8 cellular contexts compared by ENCODE assay signal in genomic region chr12:120086801-120087621, GRCh38. TPM values are rescaled to one million over a fixed set of nuclear protein-coding genes. Genes with fewer than 3 reads are reported as not detected.
DNase-seq lines count a peak whose midpoint lies in the region; ATAC-seq, FAIRE-seq and TF ChIP-seq lines count a peak whose summit lies in the region.

No MANE protein-coding gene starts in this region.

- intact Hi-C loops in stomach (cut with DNase I; ENCODE audit: low total_unique reads), result no loop called here

- TF ChIP-seq POLR2A in H54 (IDR thresholded peaks at IDR 0.05; ENCODE audit: low read depth, low read length), result peak; percentile 37; the same call in 1 of the 2 replicates
- TF ChIP-seq POLR2A in stomach (IDR thresholded peaks at IDR 0.05), result peak in 1 of 4 donors; percentile 21

- ATAC-seq in RWPE2 (ENCODE audit: low read depth), result peak; percentile 88

- peak overlapping the region; percentile 18 for H3K27ac ChIP-seq in RWPE2 (ENCODE audit: poor library complexity, severe bottlenecking)
- peak overlapping the region; percentile 82 for H3K27ac ChIP-seq in neural cell (ENCODE audit: low read length)
- H3K27ac ChIP-seq in stomach, result peak overlapping the region; percentile 67 to 87 (median 80)

- no peaks in the 10 kb centered on the region for H4K20me1 ChIP-seq in neural cell (ENCODE audit: insufficient read depth)

- peak overlapping the region; percentile 40 for H3K9ac ChIP-seq in ES-I3 (ENCODE audit: low read depth, low read length)
- H3K9ac ChIP-seq in neural cell (ENCODE audit: low read length), result peak overlapping the region; percentile 65

- no peaks in the 10 kb centered on the region for H3K79me2 ChIP-seq in neural cell (replicated peaks; ENCODE audit: insufficient read depth, low read length)

- peak; percentile 98 for DNase-seq in H54 (ENCODE audit: insufficient read length, low spot score)
- DNase-seq in LoVo (ENCODE audit: low spot score), result peak; percentile 99
- peak; percentile 98 for DNase-seq in RWPE2 (ENCODE audit: low spot score)
- DNase-seq in activated effector memory CD4-positive, alpha-beta T cell treated with anti-CD3 and anti-CD28 coated beads, Interleukin-2, amount 50 U/mL, for 16 hours, result peak; percentile 100
- DNase-seq in fibroblast of villous mesenchyme (ENCODE audit: low read depth), result peak; percentile 98
- DNase-seq in stomach, result peak; percentile 100

- TF ChIP-seq CTCF in RWPE2 (IDR thresholded peaks at IDR 0.05; ENCODE audit: poor library complexity, severe bottlenecking) (peak; percentile 98), fibroblast of villous mesenchyme (IDR thresholded peaks at IDR 0.05; ENCODE audit: insufficient read depth, low read depth, low read length) (peak; percentile 98), neural cell (IDR thresholded peaks at IDR 0.05; ENCODE audit: poor library complexity, severe bottlenecking) (peak; percentile 100), stomach (IDR thresholded peaks at IDR 0.05) (peak in 6 of 7 experiments; percentile 81 to 99 (median 96))

- H3K27me3 ChIP-seq in RWPE2 (ENCODE audit: insufficient read depth, poor library complexity, severe bottlenecking) (no peaks in the 10 kb centered on the region), neural cell (ENCODE audit: insufficient read depth, low read depth, low read length) (no peaks in the 10 kb centered on the region), stomach (no peaks in the 10 kb centered on the region)

- H3K9me2 ChIP-seq in neural cell (ENCODE audit: insufficient read depth, low read length), result no peaks in the 10 kb centered on the region

- 0 to 1% (median 0%) methylated on average over 24 to 55 of the region's 55 CpGs for WGBS in stomach, 5 donors

- TF ChIP-seq RAD21 in neural cell (conservative IDR thresholded peaks at IDR 0.05), result peak; percentile 88

- H3K9me3 ChIP-seq in ES-I3 (ENCODE audit: control insufficient read depth, insufficient read depth, low read length) (no peaks in the 10 kb centered on the region), RWPE2 (ENCODE audit: severe bottlenecking) (no peaks in the 10 kb centered on the region), neural cell (ENCODE audit: low read length) (no peaks in the 10 kb centered on the region), stomach (no peaks in the 10 kb centered on the region)

- TF ChIP-seq EP300 in neural cell (conservative IDR thresholded peaks at IDR 0.05; ENCODE audit: poor library complexity, severe bottlenecking), result peak; percentile 85
- TF ChIP-seq EP300 in stomach (IDR thresholded peaks at IDR 0.05), result peak; percentile 41

- peak overlapping the region; percentile 69 for H3K4me2 ChIP-seq in neural cell (ENCODE audit: low read length)

- H3K4me3 ChIP-seq in RWPE2 (ENCODE audit: severe bottlenecking) (peak overlapping the region; percentile 4), fibroblast of villous mesenchyme (ENCODE audit: low read depth, low read length) (peak overlapping the region; percentile 51), neural cell (ENCODE audit: low read length) (peak overlapping the region; percentile 68), stomach (peak overlapping the region; percentile 35 to 46 (median 43))

- peak; percentile 91 for FAIRE-seq in H54 (lab: Jason Lieb, UNC)

- H3K36me3 ChIP-seq in ES-I3 (ENCODE audit: insufficient read depth, low read length) (no peaks in the 10 kb centered on the region; the same call in 1 of the 2 replicates), RWPE2 (ENCODE audit: low read depth) (no peaks in the 10 kb centered on the region), neural cell (ENCODE audit: insufficient read depth, low read length) (peaks cover 4% of the 10 kb centered on the region), stomach (peaks cover 0 to 23% (median 10%) of the 10 kb centered on the region in 4 donors)

- peak overlapping the region; percentile 31 for H2AFZ ChIP-seq in neural cell (ENCODE audit: low read depth, low read length)

- H3F3A ChIP-seq in neural cell (ENCODE audit: insufficient read depth, low read length, poor library complexity, severe bottlenecking), result no peaks in the 10 kb centered on the region

- H3K4me1 ChIP-seq in ES-I3 (ENCODE audit: insufficient read depth, low read length), result peaks cover 18% of the 10 kb centered on the region
- H3K4me1 ChIP-seq in RWPE2 (ENCODE audit: insufficient read depth, poor library complexity, severe bottlenecking), result peaks cover 4% of the 10 kb centered on the region
- H3K4me1 ChIP-seq in stomach, result peaks cover 8 to 19% (median 17%) of the 10 kb centered on the region in 4 donors

TF ChIP-seq in neural cell, 6 proteins besides CTCF, POLR2A, EP300 and RAD21:
- no peak for TF ChIP-seq REST (IDR thresholded peaks at IDR 0.05; ENCODE audit: borderline replicate concordance)
- TF ChIP-seq EZH2 (IDR thresholded peaks at IDR 0.05; ENCODE audit: borderline replicate concordance, insufficient read depth, low read length, poor library complexity, severe bottlenecking), result no peak
- peak; percentile 97 for TF ChIP-seq SMC3 (conservative IDR thresholded peaks at IDR 0.05; ENCODE audit: poor library complexity)
- peak; percentile 75 for TF ChIP-seq TAF1 (IDR thresholded peaks at IDR 0.05; ENCODE audit: low read depth)
- TF ChIP-seq POLR2AphosphoS5 (IDR thresholded peaks at IDR 0.05), result peak; percentile 83
- peak; percentile 89 for TF ChIP-seq MXI1 (conservative IDR thresholded peaks at IDR 0.05; ENCODE audit: poor library complexity, severe bottlenecking)

RNA-seq across cellular contexts. Expression of gene RAB35, which starts 29.5 kb away (rescaled TPM):
- total RNA-seq in fibroblast of villous mesenchyme (24.5 and 24.6 TPM in 2 replicates), stomach (10 to 100 TPM in 2 of 5 donors, 1 to 10 TPM in 3; 8.1 to 20.0 (median 9.9) TPM)
- polyA plus RNA-seq in neural cell (60.2 and 65.2 TPM in 2 replicates), stomach (10 to 100 TPM; 14.0 to 35.4 (median 23.9) TPM)
- polyA minus RNA-seq in neural cell, result 48.6 and 52.8 TPM in 2 replicates

Comparison
In these comparisons a context has a peak if more than half of its experiments do, and no peak if none do; other contexts are left out.
1. Peak in every context shown above with its lines: DNase-seq, ATAC-seq, H3K4me3 ChIP-seq and H3K27ac ChIP-seq.
2. H3K27ac ChIP-seq: peak in every context shown above with its lines; median percentile 82 in neural cell; 80 in stomach; 18 in RWPE2.
3. H3K4me3 ChIP-seq: peak in every context shown above with its lines; median percentile 68 in neural cell; 51 in fibroblast of villous mesenchyme; 43 in stomach; 4 in RWPE2.